19 cellular contexts compared by ENCODE assay signal in genomic region chr6:53614676-53615075, GRCh38.
"Had no signal": no experiment of that assay in that cellular context is flagged by ENCODE, and none has a peak within 500 bp of the region (broad histone marks: within the 10 kb centered on the region; RNA-seq: fewer than 3 reads in every experiment).

No MANE protein-coding gene starts in this region.

- H3K4me3 Mint-ChIP-seq: activated CD8-positive, alpha-beta memory T cell treated with anti-CD3 and anti-CD28 coated beads, Interleukin-2, amount 10 ng/mL, durations not matched to agents 7 days and 5 days; activated T-cell treated with anti-CD3 and anti-CD28 coated beads, Interleukin-2, amount 50 U/mL, for 24 hours; central memory CD8-positive, alpha-beta T cell; dendritic cell treated with granulocyte-macrophage colony-stimulating factor and Interleukin-4, amounts not matched to agents 40 ng/mL and 50 ng/mL, for 4 days; memory B cell; nephron; T-helper 2 cell treated with Interferon-gamma antibody and Interleukin-4, amounts not matched to agents 5 μg/mL and 100 μg/mL, for 36 hours had no signal

- H3K4me1 Mint-ChIP-seq: activated CD8-positive, alpha-beta memory T cell treated with anti-CD3 and anti-CD28 coated beads, Interleukin-2, amount 10 ng/mL, durations not matched to agents 7 days and 5 days; central memory CD8-positive, alpha-beta T cell; nephron had no signal

- H3K27me3 ChIP-seq: body of pancreas, sigmoid colon had no signal

- H3K27ac Mint-ChIP-seq: activated CD8-positive, alpha-beta memory T cell treated with anti-CD3 and anti-CD28 coated beads, Interleukin-2, amount 10 ng/mL, durations not matched to agents 7 days and 5 days; activated naive CD4-positive, alpha-beta T cell treated with anti-CD3 and anti-CD28 coated beads, Interleukin-2, amount 50 U/mL, for 72 hours; activated T-cell treated with anti-CD3 and anti-CD28 coated beads, Interleukin-2, amount 50 U/mL, for 24 hours; dendritic cell treated with granulocyte-macrophage colony-stimulating factor and Interleukin-4, amounts not matched to agents 40 ng/mL and 50 ng/mL, for 4 days; memory B cell; nephron; T-helper 2 cell treated with Interferon-gamma antibody and Interleukin-4, amounts not matched to agents 5 μg/mL and 100 μg/mL, for 36 hours had no signal

- H3K9me3 Mint-ChIP-seq: activated naive CD4-positive, alpha-beta T cell treated with anti-CD3 and anti-CD28 coated beads, Interleukin-2, amount 50 U/mL, for 72 hours; activated T-cell treated with anti-CD3 and anti-CD28 coated beads, Interleukin-2, amount 50 U/mL, for 24 hours; central memory CD8-positive, alpha-beta T cell; dendritic cell treated with granulocyte-macrophage colony-stimulating factor and Interleukin-4, amounts not matched to agents 40 ng/mL and 50 ng/mL, for 4 days; memory B cell; nephron; T-helper 2 cell treated with Interferon-gamma antibody and Interleukin-4, amounts not matched to agents 5 μg/mL and 100 μg/mL, for 36 hours had no signal

- H3K36me3 ChIP-seq: sigmoid colon had no signal

- DNase-seq: activated CD4-positive, alpha-beta T cell treated with anti-CD3 and anti-CD28 coated beads, Interleukin-2, amount 50 U/mL, for 48 hours; activated CD4-positive, CD25-positive, alpha-beta regulatory T cell treated with anti-CD3 and anti-CD28 coated beads, Interleukin-2, amount 50 U/mL, for 72 hours; activated CD8-positive, alpha-beta memory T cell treated with anti-CD3 and anti-CD28 coated beads, Interleukin-2, amount 10 ng/mL, durations not matched to agents 7 days and 5 days; activated effector memory CD4-positive, alpha-beta T cell treated with Interleukin-2 at 50 U/mL for 16 hours; activated T-cell treated with anti-CD3 and anti-CD28 coated beads, Interleukin-2, amount 50 U/mL, for 24 hours; amniotic stem cell; body of pancreas; hypothalamus; left cardiac atrium; occipital lobe; psoas muscle; sigmoid colon; stimulated activated naive CD4-positive, alpha-beta T cell had no signal

- H3K4me1 ChIP-seq: psoas muscle, sigmoid colon had no signal

- H3K36me3 Mint-ChIP-seq: activated CD8-positive, alpha-beta memory T cell treated with anti-CD3 and anti-CD28 coated beads, Interleukin-2, amount 10 ng/mL, durations not matched to agents 7 days and 5 days; activated naive CD4-positive, alpha-beta T cell treated with anti-CD3 and anti-CD28 coated beads, Interleukin-2, amount 50 U/mL, for 72 hours; memory B cell had no signal

- ATAC-seq: activated CD8-positive, alpha-beta memory T cell treated with anti-CD3 and anti-CD28 coated beads, Interleukin-2, amount 10 ng/mL, durations not matched to agents 7 days and 5 days; activated naive CD4-positive, alpha-beta T cell treated with anti-CD3 and anti-CD28 coated beads, Interleukin-2, amount 50 U/mL, for 72 hours; body of pancreas; left cardiac atrium; psoas muscle had no signal

- H3K27ac ChIP-seq: psoas muscle, sigmoid colon had no signal

- H3K4me3 ChIP-seq: body of pancreas, psoas muscle, sigmoid colon had no signal

- H3K9me3 ChIP-seq: body of pancreas, psoas muscle, sigmoid colon had no signal

- H3K27me3 Mint-ChIP-seq: dendritic cell treated with granulocyte-macrophage colony-stimulating factor and Interleukin-4, amounts not matched to agents 40 ng/mL and 50 ng/mL, for 4 days had no signal
